ENCODE assay signal across 9 cellular contexts in genomic region chrX:131841496-131842410, GRCh38.
A peak's percentile ranks its signal among the peaks of the same experiment; 100 is the strongest.
DNase-seq lines count a peak whose midpoint lies in the region; ATAC-seq and TF ChIP-seq lines count a peak whose summit lies in the region.
"Had no signal": no experiment of that assay in that cellular context is flagged by ENCODE, and none has a peak within 500 bp of the region (broad histone marks: within the 10 kb centered on the region; RNA-seq: fewer than 3 reads in every experiment).

No MANE protein-coding gene starts in this region.

- H3K4me2 ChIP-seq in neural cell (ENCODE audit: low read length), result no peak overlapping the region

- POLR2A ChIA-PET in activated B cell treated with CpG ODN at 0.5 μM for 24 hours (lab: Charles Lee), result interaction anchor here (0.6 to 1.0 kb wide), 2 partner anchors 23 to 378 kb away, joined by 3 read pairs; partner anchors contain the start of gene RAP2C

- H3K4me1 Mint-ChIP-seq in activated B cell treated with CpG ODN at 0.5 μM for 24 hours, result peaks cover 3% of the 10 kb centered on the region

- no peak overlapping the region for H3K27ac ChIP-seq in neural cell (ENCODE audit: low read length)
- H3K27ac ChIP-seq: SK-N-MC had no signal

- H3K27ac Mint-ChIP-seq in activated B cell treated with CpG ODN at 0.5 μM for 24 hours, result no peak overlapping the region

- H4K20me1 ChIP-seq in neural cell (ENCODE audit: insufficient read depth), result no peaks in the 10 kb centered on the region

- H3F3A ChIP-seq in neural cell (ENCODE audit: insufficient read depth, low read length, poor library complexity, severe bottlenecking), result no peaks in the 10 kb centered on the region

- no peaks in the 10 kb centered on the region for H3K9me3 ChIP-seq in neural cell (ENCODE audit: low read length)

- no peak overlapping the region for H3K4me3 Mint-ChIP-seq in activated B cell treated with CpG ODN at 0.5 μM for 24 hours

- TF ChIP-seq EP300 in neural cell (conservative IDR thresholded peaks at IDR 0.05; ENCODE audit: poor library complexity, severe bottlenecking), result no peak

- H3K9me2 ChIP-seq in neural cell (ENCODE audit: insufficient read depth, low read length), result no peaks in the 10 kb centered on the region

- intact Hi-C loops in activated B cell treated with CpG ODN at 0.5 μM for 24 hours (cut with micrococcal nuclease), result loop anchor here (1.0 to 5.0 kb wide), 7 partner anchors 146 to 790 kb away; partner anchors contain the start of genes RAP2C and STK26

- H3K79me2 ChIP-seq in neural cell (replicated peaks; ENCODE audit: insufficient read depth, low read length), result no peaks in the 10 kb centered on the region

- no peak overlapping the region for H3K4me3 ChIP-seq in AG09309 (ENCODE audit: control insufficient read depth, low read depth, low read length)
- H3K4me3 ChIP-seq in GM06990 (replicated peaks; ENCODE audit: low read depth, low read length), result no peak overlapping the region
- H3K4me3 ChIP-seq in neural cell (ENCODE audit: low read length), result no peak overlapping the region
- H3K4me3 ChIP-seq: SK-N-MC had no signal

- H3K9me3 Mint-ChIP-seq in activated B cell treated with CpG ODN at 0.5 μM for 24 hours, result no peaks in the 10 kb centered on the region

- H3K9ac ChIP-seq in neural cell (ENCODE audit: low read length), result no peak overlapping the region

- H3K36me3 Mint-ChIP-seq in activated B cell treated with CpG ODN at 0.5 μM for 24 hours (ENCODE audit: low read depth), result no peaks in the 10 kb centered on the region

- TF ChIP-seq CTCF in AG09309 (IDR thresholded peaks at IDR 0.05; ENCODE audit: control insufficient read depth, insufficient read depth, low read depth, low read length, missing control alignments) (peak; percentile 93), GM06990 (IDR thresholded peaks at IDR 0.05; ENCODE audit: insufficient read depth, low read length, poor library complexity, severe bottlenecking) (peak; percentile 89), activated B cell treated with CpG ODN at 0.5 μM for 24 hours (IDR thresholded peaks at IDR 0.05) (no peak), neural cell (IDR thresholded peaks at IDR 0.05; ENCODE audit: poor library complexity, severe bottlenecking) (peak; percentile 75)

- TF ChIP-seq RAD21 in neural cell (conservative IDR thresholded peaks at IDR 0.05), result peak; percentile 79

- H2AFZ ChIP-seq in neural cell (ENCODE audit: low read depth, low read length), result no peak overlapping the region

- CTCF ChIA-PET in activated B cell treated with CpG ODN at 0.5 μM for 24 hours (lab: Charles Lee), result interaction anchor here (0.9 to 1.9 kb wide), 12 partner anchors 11 to 790 kb away, joined by 3 to 23 read pairs (median 4); partner anchors contain the start of gene RAP2C

- DNase-seq in AG09309 (ENCODE audit: low read depth) (no peak), GM06990 (ENCODE audit: extremely low read depth, insufficient read length) (peak; percentile 22), NCI-H1694 treated with DMSO at 0.1 percent for 48 hours (lab: John Stamatoyannopoulos, UW) (peak; percentile 46), activated B cell treated with CpG ODN at 0.5 μM for 24 hours (no peak), fibroblast of gingiva (ENCODE audit: low read depth) (peak; percentile 15), epidermal melanocyte (ENCODE audit: insufficient read length, low spot score) (no peak)

- H3K27me3 Mint-ChIP-seq in activated B cell treated with CpG ODN at 0.5 μM for 24 hours, result no peaks in the 10 kb centered on the region

- ATAC-seq in HG02642 (IDR thresholded peaks at IDR 0.05; ENCODE audit: poor library complexity, unreplicated experiment) (peak; percentile 62), activated B cell treated with CpG ODN at 0.5 μM for 24 hours (ENCODE audit: low read depth) (peak; percentile 70)

- H3K27me3 ChIP-seq in GM06990 (replicated peaks; ENCODE audit: control insufficient read depth, insufficient read depth, low read length) (no peaks in the 10 kb centered on the region), neural cell (ENCODE audit: insufficient read depth, low read depth, low read length) (no peaks in the 10 kb centered on the region)

- H3K36me3 ChIP-seq in GM06990 (ENCODE audit: control insufficient read depth, insufficient read depth, low read length) (no peaks in the 10 kb centered on the region), neural cell (ENCODE audit: insufficient read depth, low read length) (no peaks in the 10 kb centered on the region)

TF ChIP-seq in neural cell, 6 proteins besides CTCF, POLR2A, EP300 and RAD21:
- TF ChIP-seq EZH2 (IDR thresholded peaks at IDR 0.05; ENCODE audit: borderline replicate concordance, insufficient read depth, low read length, poor library complexity, severe bottlenecking) (no peak), SMC3 (conservative IDR thresholded peaks at IDR 0.05; ENCODE audit: poor library complexity) (peak; percentile 77), POLR2AphosphoS5 (IDR thresholded peaks at IDR 0.05) (no peak), TAF1 (IDR thresholded peaks at IDR 0.05; ENCODE audit: low read depth) (no peak)

Comparison
In these comparisons a context has a peak if more than half of its experiments do, and no peak if none do; other contexts are left out.
1. DNase-seq: peak in GM06990 (single experiment), NCI-H1694 treated with DMSO at 0.1 percent for 48 hours (single experiment) and fibroblast of gingiva (single experiment); none in AG09309 (single experiment), activated B cell treated with CpG ODN at 0.5 μM for 24 hours (single experiment) and epidermal melanocyte (single experiment).